13 cellular contexts compared by ENCODE assay signal in the genomic region with DNA sequence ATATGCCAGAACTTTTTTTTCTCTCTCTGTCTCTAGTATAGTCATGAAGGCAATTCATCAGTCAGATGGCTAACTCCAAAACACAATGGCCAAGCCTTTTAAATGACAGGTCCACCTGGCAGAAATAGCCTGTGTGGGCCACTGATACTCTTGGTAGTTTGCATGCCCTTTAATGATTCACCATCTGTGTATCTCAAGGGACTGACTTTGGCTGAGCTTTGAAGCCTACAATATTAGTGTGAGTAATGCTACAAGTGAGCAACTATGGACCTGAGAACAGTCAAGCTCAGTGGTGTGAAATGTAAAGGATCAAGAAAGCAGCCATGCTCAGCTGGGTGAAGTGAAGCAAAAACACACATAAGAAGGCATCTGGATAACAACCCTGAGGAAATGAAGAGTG.
A peak's percentile ranks its signal among the peaks of the same experiment; 100 is the strongest.
DNase-seq lines count a peak whose midpoint lies in the region; TF ChIP-seq lines count a peak whose summit lies in the region.
"Had no signal": no experiment of that assay in that cellular context is flagged by ENCODE, and none has a peak within 500 bp of the region (broad histone marks: within the 10 kb centered on the region; RNA-seq: fewer than 3 reads in every experiment).

No MANE protein-coding gene starts in this region.

- no peaks in the 10 kb centered on the region for H3K4me1 ChIP-seq in breast epithelium
- H3K4me1 ChIP-seq in hepatocyte (ENCODE audit: insufficient read depth): peaks cover 12% of the 10 kb centered on the region

- no peak overlapping the region for H2AFZ ChIP-seq in hepatocyte

- H3K27ac ChIP-seq in breast epithelium (no peak overlapping the region), hepatocyte (no peak overlapping the region), substantia nigra (ENCODE audit: low read depth, low read length, poor library complexity, severe bottlenecking) (no peak overlapping the region)
- H3K27ac ChIP-seq: skin epidermis had no signal

- H3K27ac Mint-ChIP-seq in MCF 10A (ENCODE audit: low read depth, unreplicated experiment): no peak overlapping the region
- H3K27ac Mint-ChIP-seq: activated CD4-positive, alpha-beta memory T cell treated with anti-CD3 and anti-CD28 coated beads for 36 hours had no signal

- no peak for TF ChIP-seq POLR2A in breast epithelium (IDR thresholded peaks at IDR 0.05)

- no peaks in the 10 kb centered on the region for H3K4me1 Mint-ChIP-seq in MCF 10A (ENCODE audit: insufficient read depth, unreplicated experiment)

- H3K27me3 Mint-ChIP-seq in MCF 10A (ENCODE audit: insufficient read depth, unreplicated experiment): no peaks in the 10 kb centered on the region
- H3K27me3 Mint-ChIP-seq: activated CD4-positive, alpha-beta memory T cell treated with anti-CD3 and anti-CD28 coated beads for 36 hours had no signal

- no TSS peak for BruUV-seq in MCF 10A (replicated peaks; lab: Mats Ljungman, UMichigan)

- H3K9me3 ChIP-seq in breast epithelium (no peaks in the 10 kb centered on the region), hepatocyte (ENCODE audit: low read depth) (no peaks in the 10 kb centered on the region)

- H3K4me2 ChIP-seq in hepatocyte: no peak overlapping the region

- H3K4me3 ChIP-seq in breast epithelium (no peak overlapping the region), hepatocyte (no peak overlapping the region)
- H3K4me3 ChIP-seq: skin epidermis had no signal

- H3K9me2 ChIP-seq in hepatocyte (replicated peaks; ENCODE audit: insufficient read depth): no peaks in the 10 kb centered on the region

- H3K79me2 ChIP-seq in hepatocyte: no peaks in the 10 kb centered on the region

- no peaks in the 10 kb centered on the region for H3K9me3 Mint-ChIP-seq in MCF 10A (ENCODE audit: unreplicated experiment)

- no peak overlapping the region for H3K4me3 Mint-ChIP-seq in MCF 10A (ENCODE audit: unreplicated experiment)
- H3K4me3 Mint-ChIP-seq: activated CD4-positive, alpha-beta memory T cell treated with anti-CD3 and anti-CD28 coated beads for 36 hours had no signal

- no peaks in the 10 kb centered on the region for H3K36me3 Mint-ChIP-seq in MCF 10A (ENCODE audit: insufficient read depth, unreplicated experiment)
- H3K36me3 Mint-ChIP-seq: activated CD4-positive, alpha-beta memory T cell treated with anti-CD3 and anti-CD28 coated beads for 36 hours had no signal

- intact Hi-C loops in MCF 10A (cut with micrococcal nuclease) (no loop called here), breast epithelium (cut with DNase I; ENCODE audit: low total_unique reads) (no loop called here)

- DNase-seq in MCF 10A (ENCODE audit: unreplicated experiment) (peak; percentile 34), breast epithelium (ENCODE audit: low spot score in 2 of 2) (no peak), amniotic epithelial cell (ENCODE audit: low read depth) (peak; percentile 59), hepatocyte (ENCODE audit: low spot score) (peak; percentile 13), NCI-H524 treated with DMSO at 0.1 percent for 48 hours (lab: John Stamatoyannopoulos, UW) (no peak), NCI-H748 (lab: John Stamatoyannopoulos, UW; ENCODE audit: unreplicated experiment) (no peak), DMS153 (lab: John Stamatoyannopoulos, UW) (no peak), substantia nigra (lab: John Stamatoyannopoulos, UW) (no peak)
- DNase-seq: activated CD4-positive, alpha-beta memory T cell treated with anti-CD3 and anti-CD28 coated beads for 36 hours; activated naive CD4-positive, alpha-beta T cell; NCI-H748 treated with DMSO at 0.1 percent for 48 hours; stimulated activated CD8-positive, alpha-beta memory T cell treated with anti-CD3 and anti-CD28 coated beads, Interleukin-4, amount 100 ng/mL, for 48 hours had no signal

- H4K20me1 ChIP-seq in hepatocyte (ENCODE audit: insufficient read depth, poor library complexity, severe bottlenecking): no peaks in the 10 kb centered on the region

- no peaks in the 10 kb centered on the region for H3K36me3 ChIP-seq in breast epithelium
- H3K36me3 ChIP-seq in hepatocyte (replicated peaks; ENCODE audit: insufficient read depth, low read depth): no peaks in the 10 kb centered on the region

- POLR2A ChIA-PET in MCF 10A (lab: Yijun Ruan, JAX): no interaction called here

- TF ChIP-seq CTCF in MCF 10A (IDR thresholded peaks at IDR 0.05; ENCODE audit: unreplicated experiment) (no peak), breast epithelium (IDR thresholded peaks at IDR 0.05) (no peak), hepatocyte (IDR thresholded peaks at IDR 0.05; ENCODE audit: poor library complexity) (no peak)

- CTCF ChIA-PET in MCF 10A (lab: Yijun Ruan, JAX): no interaction called here

- H3K27me3 ChIP-seq in breast epithelium (no peaks in the 10 kb centered on the region), hepatocyte (no peaks in the 10 kb centered on the region)

Comparison
In these comparisons a context has a peak if more than half of its experiments do, and no peak if none do; other contexts are left out.
1. DNase-seq: peak in MCF 10A (single experiment), amniotic epithelial cell (single experiment) and hepatocyte (single experiment); none in breast epithelium (0 of 2), NCI-H524 treated with DMSO at 0.1 percent for 48 hours (single experiment), NCI-H748 (single experiment), DMS153 (single experiment) and substantia nigra (0 of 49).